Comparison of ENCODE assay signal across 29 cellular contexts in the genomic region with DNA sequence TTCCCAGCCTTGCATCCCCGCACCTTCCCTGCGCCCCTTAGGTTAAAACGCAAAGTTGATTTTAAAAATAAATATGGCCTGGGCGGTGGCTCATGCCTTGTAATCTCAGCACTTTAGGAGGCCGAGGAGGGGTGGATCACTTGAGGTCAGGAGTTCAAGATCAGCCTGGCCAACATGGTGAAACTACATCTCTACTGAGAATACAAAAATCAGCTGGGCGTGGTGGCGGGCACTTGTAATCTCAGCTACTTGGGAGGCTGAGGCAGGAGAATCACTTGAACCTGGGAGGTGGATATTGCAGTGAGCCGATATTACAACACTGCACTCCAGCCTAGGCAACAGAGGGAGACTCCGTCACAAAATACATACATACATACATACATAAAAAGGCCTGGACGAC.
"Had no signal": no experiment of that assay in that cellular context is flagged by ENCODE, and none has a peak within 500 bp of the region (broad histone marks: within the 10 kb centered on the region; RNA-seq: fewer than 3 reads in every experiment).

No MANE protein-coding gene starts in this region.

- H3K27me3 ChIP-seq: adrenal gland, body of pancreas, brain microvascular endothelial cell, breast epithelium had no signal

- H3K9me3 ChIP-seq: adrenal gland, body of pancreas, breast epithelium had no signal

- H3K36me3 ChIP-seq: adrenal gland, brain microvascular endothelial cell, breast epithelium had no signal

- H3K27ac ChIP-seq: adrenal gland, body of pancreas, brain microvascular endothelial cell, breast epithelium had no signal

- H3K4me3 ChIP-seq: adrenal gland, body of pancreas had no signal

- H3K4me1 ChIP-seq: adrenal gland, body of pancreas, breast epithelium had no signal

- DNase-seq: activated B cell treated with CpG ODN at 0.5 μM for 24 hours; activated CD4-positive, alpha-beta memory T cell treated with anti-CD3 and anti-CD28 coated beads for 36 hours; activated CD4-positive, alpha-beta T cell treated with anti-CD3 and anti-CD28 coated beads for 4 hours; activated CD4-positive, alpha-beta T cell treated with anti-CD3 and anti-CD28 coated beads, Interleukin-2, amount 10 ng/mL, durations not matched to agents 24 days and 14 days; activated CD4-positive, alpha-beta T cell treated with anti-CD3 and anti-CD28 coated beads, Interleukin-2, amount 50 U/mL, for 1 hour; activated CD4-positive, alpha-beta T cell treated with anti-CD3 and anti-CD28 coated beads, Interleukin-2, amount 50 U/mL, for 4 hours; activated CD4-positive, CD25-positive, alpha-beta regulatory T cell treated with anti-CD3 and anti-CD28 coated beads, Interleukin-2, amount 50 U/mL, for 72 hours; activated CD8-positive, alpha-beta memory T cell treated with anti-CD3 and anti-CD28 coated beads, Interleukin-2, amount 10 ng/mL, durations not matched to agents 7 days and 5 days; activated CD8-positive, alpha-beta T cell treated with anti-CD3 and anti-CD28 coated beads for 36 hours; activated effector memory CD4-positive, alpha-beta T cell treated with anti-CD3 and anti-CD28 coated beads, Interleukin-2, amount 50 U/mL, for 16 hours; activated gamma-delta T cell treated with Interleukin-2 at 50 U/mL for 16 hours; activated naive CD4-positive, alpha-beta T cell; activated naive CD4-positive, alpha-beta T cell treated with anti-CD3 and anti-CD28 coated beads for 36 hours; activated naive CD4-positive, alpha-beta T cell treated with anti-CD3 and anti-CD28 coated beads, Interleukin-2, amount 50 U/mL, for 16 hours; activated naive CD8-positive, alpha-beta T cell treated with anti-CD3 and anti-CD28 coated beads for 36 hours; activated T-cell treated with anti-CD3 and anti-CD28 coated beads for 4 hours; activated T-cell treated with anti-CD3 and anti-CD28 coated beads, Interleukin-2, amount 50 U/mL, for 1 hour; activated T-cell treated with anti-CD3 and anti-CD28 coated beads, Interleukin-2, amount 50 U/mL, for 4 hours; activated T-cell treated with anti-CD3 and anti-CD28 coated beads, Interleukin-2, amount 50 U/mL, for 72 hours; amniotic stem cell; aorta; body of pancreas; brain microvascular endothelial cell; cerebellar nuclear complex; T-helper 1 cell; T-helper 2 cell; T-helper 9 cell had no signal
